In genomic region chr16:4498546-4499195, GRCh38 we compare ENCODE assay signal across 17 cellular contexts. TPM values are rescaled to one million over a fixed set of nuclear protein-coding genes. Genes with fewer than 3 reads are reported as not detected.
DNase-seq lines count a peak whose midpoint lies in the region; ATAC-seq lines count a peak whose summit lies in the region.
"Had no signal": no experiment of that assay in that cellular context is flagged by ENCODE, and none has a peak within 500 bp of the region (broad histone marks: within the 10 kb centered on the region; RNA-seq: fewer than 3 reads in every experiment).

No MANE protein-coding gene starts in this region.

- no peak overlapping the region for H3K4me3 ChIP-seq in SJCRH30
- H3K4me3 ChIP-seq: left ventricle myocardium inferior, MG63, SJSA1 had no signal

- peaks cover 88% of the 10 kb centered on the region for H3K4me1 Mint-ChIP-seq in activated T-cell treated with anti-CD3 and anti-CD28 coated beads, Interleukin-2, amount 50 U/mL, for 72 hours (ENCODE audit: low read depth)
- peaks cover 84% of the 10 kb centered on the region for H3K4me1 Mint-ChIP-seq in activated naive CD8-positive, alpha-beta T cell treated with anti-CD3 and anti-CD28 coated beads, Interleukin-2, amount 50 U/mL, for 24 hours
- peaks cover 84 to 88% of the 10 kb centered on the region in 2 donors for H3K4me1 Mint-ChIP-seq in immature natural killer cell

- H3K27ac ChIP-seq in substantia nigra (ENCODE audit: low read depth, low read length, poor library complexity, severe bottlenecking): peak overlapping the region; percentile 92
- no peak overlapping the region for H3K27ac ChIP-seq in SJCRH30
- H3K27ac ChIP-seq: SJSA1 had no signal

- no peak for ATAC-seq in activated T-cell treated with anti-CD3 and anti-CD28 coated beads, Interleukin-2, amount 50 U/mL, for 72 hours (replicated peaks in 1 of 2)
- ATAC-seq in activated naive CD8-positive, alpha-beta T cell treated with anti-CD3 and anti-CD28 coated beads, Interleukin-2, amount 50 U/mL, for 24 hours: no peak
- ATAC-seq: stimulated activated effector memory CD8-positive, alpha-beta T cell treated with anti-CD3 and anti-CD28 coated beads, Interleukin-12 subunit alpha, Interleukin-12 subunit beta, amount 100 ng/mL, for 72 hours had no signal

- H3K36me3 Mint-ChIP-seq in activated T-cell treated with anti-CD3 and anti-CD28 coated beads, Interleukin-2, amount 50 U/mL, for 72 hours (ENCODE audit: insufficient read depth in 2 of 2): no peaks in the 10 kb centered on the region
- peaks cover 11% of the 10 kb centered on the region for H3K36me3 Mint-ChIP-seq in activated naive CD8-positive, alpha-beta T cell treated with anti-CD3 and anti-CD28 coated beads, Interleukin-2, amount 50 U/mL, for 24 hours (ENCODE audit: low read depth)
- peaks cover 3 to 14% (median 7%) of the 10 kb centered on the region in 3 donors for H3K36me3 Mint-ChIP-seq in immature natural killer cell

- H3K9me3 ChIP-seq in SJCRH30 (replicated peaks): no peaks in the 10 kb centered on the region
- H3K9me3 ChIP-seq: left ventricle myocardium inferior, MG63, SJSA1 had no signal

- peak overlapping the region; percentile 31 for H3K27ac Mint-ChIP-seq in activated T-cell treated with anti-CD3 and anti-CD28 coated beads, Interleukin-2, amount 50 U/mL, for 72 hours
- H3K27ac Mint-ChIP-seq in activated naive CD8-positive, alpha-beta T cell treated with anti-CD3 and anti-CD28 coated beads, Interleukin-2, amount 50 U/mL, for 24 hours: peak overlapping the region; percentile 12
- H3K27ac Mint-ChIP-seq in immature natural killer cell: peak overlapping the region; percentile 58 to 89 (median 71)

- H3K36me3 ChIP-seq in SJCRH30: no peaks in the 10 kb centered on the region
- H3K36me3 ChIP-seq: SJSA1 had no signal

- no peaks in the 10 kb centered on the region for H3K27me3 Mint-ChIP-seq in activated T-cell treated with anti-CD3 and anti-CD28 coated beads, Interleukin-2, amount 50 U/mL, for 72 hours (ENCODE audit: low read depth)
- no peaks in the 10 kb centered on the region for H3K27me3 Mint-ChIP-seq in activated naive CD8-positive, alpha-beta T cell treated with anti-CD3 and anti-CD28 coated beads, Interleukin-2, amount 50 U/mL, for 24 hours
- peaks cover 0 to under 1% (median 0%) of the 10 kb centered on the region in 3 donors for H3K27me3 Mint-ChIP-seq in immature natural killer cell (ENCODE audit: low read depth in 3 of 3)
- H3K27me3 Mint-ChIP-seq: progenitor cell of endocrine pancreas had no signal

- no peak for DNase-seq in activated T-cell treated with anti-CD3 and anti-CD28 coated beads, Interleukin-2, amount 50 U/mL, for 72 hours
- DNase-seq in activated T-cell treated with anti-CD3 and anti-CD28 coated beads for 4 hours: no peak
- DNase-seq in activated naive CD8-positive, alpha-beta T cell treated with anti-CD3 and anti-CD28 coated beads, Interleukin-2, amount 50 U/mL, for 24 hours: no peak
- DNase-seq in immature natural killer cell: no peak
- no peak for DNase-seq in substantia nigra (lab: John Stamatoyannopoulos, UW)
- DNase-seq in retina: no peak
- DNase-seq in SJCRH30: no peak
- no peak for DNase-seq in stimulated activated CD8-positive, alpha-beta memory T cell treated with anti-CD3 and anti-CD28 coated beads, Interleukin-4, amount 100 ng/mL, for 48 hours
- DNase-seq: hypothalamus, left ventricle myocardium inferior, MG63, NCI-H1694 treated with DMSO at 0.1 percent for 48 hours, NCI-H510A had no signal

- H3K4me1 ChIP-seq in SJCRH30: no peaks in the 10 kb centered on the region

- H3K27me3 ChIP-seq in SJCRH30: no peaks in the 10 kb centered on the region
- H3K27me3 ChIP-seq: MG63, SJSA1 had no signal

- H3K9me3 Mint-ChIP-seq in activated T-cell treated with anti-CD3 and anti-CD28 coated beads, Interleukin-2, amount 50 U/mL, for 72 hours: no peaks in the 10 kb centered on the region
- H3K9me3 Mint-ChIP-seq in activated naive CD8-positive, alpha-beta T cell treated with anti-CD3 and anti-CD28 coated beads, Interleukin-2, amount 50 U/mL, for 24 hours: no peaks in the 10 kb centered on the region
- no peaks in the 10 kb centered on the region for H3K9me3 Mint-ChIP-seq in immature natural killer cell
- H3K9me3 Mint-ChIP-seq: stimulated activated effector memory CD8-positive, alpha-beta T cell treated with anti-CD3 and anti-CD28 coated beads, Interleukin-12 subunit alpha, Interleukin-12 subunit beta, amount 100 ng/mL, for 72 hours had no signal

- no peak overlapping the region for H3K4me3 Mint-ChIP-seq in activated T-cell treated with anti-CD3 and anti-CD28 coated beads, Interleukin-2, amount 50 U/mL, for 72 hours
- no peak overlapping the region for H3K4me3 Mint-ChIP-seq in activated naive CD8-positive, alpha-beta T cell treated with anti-CD3 and anti-CD28 coated beads, Interleukin-2, amount 50 U/mL, for 24 hours
- H3K4me3 Mint-ChIP-seq in immature natural killer cell: no peak overlapping the region
- H3K4me3 Mint-ChIP-seq: stimulated activated effector memory CD8-positive, alpha-beta T cell treated with anti-CD3 and anti-CD28 coated beads, Interleukin-12 subunit alpha, Interleukin-12 subunit beta, amount 100 ng/mL, for 72 hours had no signal

RNA-seq across cellular contexts. Expression of gene HMOX2, which starts 22.5 kb away (rescaled TPM):
- total RNA-seq in activated T-cell treated with anti-CD3 and anti-CD28 coated beads, Interleukin-2, amount 50 U/mL, for 72 hours: 10 to 100 TPM; 50.3 to 50.9 TPM
- 100 to 1,000 TPM; 130 to 225 (median 196) TPM for polyA plus RNA-seq in immature natural killer cell
- total RNA-seq in SJCRH30 (2014; rRNA removed; shearing (Covaris generic)): 22.0 and 24.2 TPM in 2 replicates

RNA-seq across cellular contexts. Expression of gene NMRAL1, which starts 24.2 kb away (rescaled TPM):
- 10 to 100 TPM; 32.5 to 33.0 TPM for total RNA-seq in activated T-cell treated with anti-CD3 and anti-CD28 coated beads, Interleukin-2, amount 50 U/mL, for 72 hours
- 10 to 100 TPM; 46.1 to 65.3 (median 60.7) TPM for polyA plus RNA-seq in immature natural killer cell
- 0.79 and 2.2 TPM in 2 replicates for total RNA-seq in SJCRH30 (2014; rRNA removed; shearing (Covaris generic))

RNA-seq across cellular contexts. Expression of gene CDIP1, which starts 39.9 kb away (rescaled TPM):
- total RNA-seq in activated T-cell treated with anti-CD3 and anti-CD28 coated beads, Interleukin-2, amount 50 U/mL, for 72 hours: 10 to 100 TPM; 45.4 to 53.1 TPM
- polyA plus RNA-seq in immature natural killer cell: 10 to 100 TPM; 26.9 to 51.9 (median 47.8) TPM
- total RNA-seq in SJCRH30 (2014; rRNA removed; shearing (Covaris generic)): 28.6 and 31.0 TPM in 2 replicates

RNA-seq across cellular contexts. Expression of gene C16orf96, which starts 57.5 kb away (rescaled TPM):
- total RNA-seq in activated T-cell treated with anti-CD3 and anti-CD28 coated beads, Interleukin-2, amount 50 U/mL, for 72 hours: under 1 TPM; 0.51 to 0.55 TPM
- not detected for polyA plus RNA-seq in immature natural killer cell
- total RNA-seq in SJCRH30 (2014; rRNA removed; shearing (Covaris generic)): not detected in 2 replicates
- total RNA-seq: dermis microvascular lymphatic vessel endothelial cell, SJSA1 had no signal

Comparison
In these comparisons a context has a peak if more than half of its experiments do, and no peak if none do; other contexts are left out.
1. H3K27ac Mint-ChIP-seq: peak in every context shown above with its lines; median percentile 71 in immature natural killer cell; 31 in activated T-cell treated with anti-CD3 and anti-CD28 coated beads, Interleukin-2, amount 50 U/mL, for 72 hours; 12 in activated naive CD8-positive, alpha-beta T cell treated with anti-CD3 and anti-CD28 coated beads, Interleukin-2, amount 50 U/mL, for 24 hours.
2. RNA of gene NMRAL1, which starts 24.2 kb away (total RNA-seq): 32.5 to 33.0 TPM in activated T-cell treated with anti-CD3 and anti-CD28 coated beads, Interleukin-2, amount 50 U/mL, for 72 hours; 0.79 to 2.2 TPM in SJCRH30; every median in the first group is over 10 times any median in the second.